In genomic region chr19:47239152-47239551, GRCh38 we compare ENCODE assay signal across 8 cellular contexts. TPM values are rescaled to one million over a fixed set of nuclear protein-coding genes. Genes with fewer than 3 reads are reported as not detected.
A peak's percentile ranks its signal among the peaks of the same experiment; 100 is the strongest.
DNase-seq lines count a peak whose midpoint lies in the region; ATAC-seq and TF ChIP-seq lines count a peak whose summit lies in the region.

No MANE protein-coding gene starts in this region.

- peak overlapping the region; percentile 78 for H2BK120ac ChIP-seq in mesenchymal stem cell (ENCODE audit: low read depth, low read length)

- H3K4ac ChIP-seq in mesenchymal stem cell (ENCODE audit: low read depth in 1 of 2, low read length in 2 of 2), result peak overlapping the region in 1 of 2 experiments; percentile 71

- no peak for ATAC-seq in left ventricle myocardium superior
- no peak for ATAC-seq in upper lobe of left lung (ENCODE audit: low FRiP score in 2 of 2)
- no peak for ATAC-seq in GM21526 (IDR thresholded peaks at IDR 0.05; ENCODE audit: low FRiP score, unreplicated experiment)

- H3K23ac ChIP-seq in mesenchymal stem cell (ENCODE audit: low read length in 2 of 2), result no peak overlapping the region

- intact Hi-C loops in left ventricle myocardium superior (cut with micrococcal nuclease), result no loop called here

- TF ChIP-seq CTCF in cardiac muscle cell (IDR thresholded peaks at IDR 0.05; ENCODE audit: low read depth, low read length), result no peak
- no peak for TF ChIP-seq CTCF in upper lobe of left lung (IDR thresholded peaks at IDR 0.05)

- no peak overlapping the region for H2BK12ac ChIP-seq in mesenchymal stem cell (ENCODE audit: low read length in 2 of 2)

- H3K4me1 ChIP-seq in cardiac muscle cell (ENCODE audit: low read depth) (no peaks in the 10 kb centered on the region), mesenchymal stem cell (ENCODE audit: control insufficient read depth, insufficient read depth, low read depth, low read length) (peaks cover 37% of the 10 kb centered on the region), upper lobe of left lung (peaks cover 31 to 42% (median 39%) of the 10 kb centered on the region in 4 donors)

- H3K36me3 ChIP-seq in cardiac muscle cell (no peaks in the 10 kb centered on the region), mesenchymal stem cell (ENCODE audit: control insufficient read depth in 1 of 2, insufficient read depth in 2 of 2, low read depth in 1 of 2, low read length in 2 of 2) (no peaks in the 10 kb centered on the region), upper lobe of left lung (no peaks in the 10 kb centered on the region)

- no peak for TF ChIP-seq EP300 in upper lobe of left lung (IDR thresholded peaks at IDR 0.05)

- no peak overlapping the region for H2AK5ac ChIP-seq in mesenchymal stem cell (ENCODE audit: low read length, severe bottlenecking)

- H3K27ac ChIP-seq in cardiac muscle cell (no peak overlapping the region), angular gyrus (ENCODE audit: low read depth, low read length) (peak overlapping the region; percentile 76), mesenchymal stem cell (ENCODE audit: low read length, poor library complexity, severe bottlenecking) (peak overlapping the region; percentile 78), upper lobe of left lung (no peak overlapping the region)

- H3K27me3 ChIP-seq in cardiac muscle cell, result peaks cover 42% of the 10 kb centered on the region
- peaks cover 0 to 11% of the 10 kb centered on the region in 2 experiments for H3K27me3 ChIP-seq in mesenchymal stem cell (ENCODE audit: control insufficient read depth in 1 of 2, insufficient read depth in 1 of 2, low read length in 2 of 2)
- H3K27me3 ChIP-seq in upper lobe of left lung, result peaks cover 0 to 11% (median 8%) of the 10 kb centered on the region in 4 donors

- no peaks in the 10 kb centered on the region for H3K9me3 ChIP-seq in cardiac muscle cell (ENCODE audit: low read depth)
- H3K9me3 ChIP-seq in mesenchymal stem cell (ENCODE audit: control insufficient read depth, low read length), result no peaks in the 10 kb centered on the region
- no peaks in the 10 kb centered on the region for H3K9me3 ChIP-seq in upper lobe of left lung

- H2AFZ ChIP-seq in mesenchymal stem cell (ENCODE audit: low read depth, low read length), result no peak overlapping the region

- H3K14ac ChIP-seq in mesenchymal stem cell (ENCODE audit: low read length in 2 of 2), result no peak overlapping the region

- 15% methylated on average over 16 of the region's 16 CpGs for WGBS in mesenchymal stem cell
- 9 to 17% methylated on average over 11 to 12 of the region's 16 CpGs for WGBS in upper lobe of left lung, 2 donors

- H2BK15ac ChIP-seq in mesenchymal stem cell (ENCODE audit: low read depth, poor library complexity, severe bottlenecking), result no peak overlapping the region

- peak overlapping the region; percentile 25 to 37 for H3K18ac ChIP-seq in mesenchymal stem cell (ENCODE audit: low read depth in 1 of 2, low read length in 2 of 2)

- peak overlapping the region; percentile 17 for H3K4me3 ChIP-seq in cardiac muscle cell
- peak overlapping the region in 1 of 2 experiments; percentile 50 for H3K4me3 ChIP-seq in mesenchymal stem cell (ENCODE audit: insufficient read depth in 1 of 2, low read depth in 1 of 2, low read length in 2 of 2)
- H3K4me3 ChIP-seq in upper lobe of left lung, result peak overlapping the region in 3 of 4 donors; percentile 32 to 38 (median 36)

- H2BK5ac ChIP-seq in mesenchymal stem cell (ENCODE audit: low read depth, low read length, poor library complexity, severe bottlenecking), result no peak overlapping the region

- DNase-seq in cardiac muscle cell (ENCODE audit: low read depth in 1 of 2, low spot score in 1 of 2) (no peak), left ventricle myocardium superior (no peak), mesenchymal stem cell (no peak), upper lobe of left lung (no peak), NCI-H146 treated with DMSO at 0.1 percent for 48 hours (lab: John Stamatoyannopoulos, UW; ENCODE audit: unreplicated experiment) (no peak), GDM1 (lab: John Stamatoyannopoulos, UW) (no peak)

- H4K91ac ChIP-seq in mesenchymal stem cell (ENCODE audit: low read length), result no peak overlapping the region

- no peaks in the 10 kb centered on the region for H3K79me1 ChIP-seq in mesenchymal stem cell (replicated peaks; ENCODE audit: low read length, poor library complexity, severe bottlenecking)

- peak overlapping the region; percentile 74 for H4K8ac ChIP-seq in mesenchymal stem cell (ENCODE audit: low read length)

- H3K9ac ChIP-seq in mesenchymal stem cell (ENCODE audit: low read length), result peak overlapping the region; percentile 31

- H3K4me2 ChIP-seq in mesenchymal stem cell (ENCODE audit: low read length, poor library complexity, severe bottlenecking), result peak overlapping the region; percentile 77

- no peak for TF ChIP-seq POLR2A in upper lobe of left lung (IDR thresholded peaks at IDR 0.05)

RNA-seq across cellular contexts. Expression of gene BBC3, which starts 8.2 kb away (rescaled TPM):
- total RNA-seq in cardiac muscle cell (19.1 and 21.5 TPM in 2 replicates), left ventricle myocardium superior (5.1 TPM), upper lobe of left lung (10 to 100 TPM in 4 of 6 donors, 1 to 10 TPM in 2; 7.4 to 29.3 (median 15.9) TPM)
- polyA plus RNA-seq in cardiac muscle cell, result 12.9 and 19.2 TPM in 2 replicates
- 7.2 TPM for polyA plus RNA-seq in mesenchymal stem cell (2013, experiment 1 of 2)
- 7.0 TPM for polyA plus RNA-seq in mesenchymal stem cell (2013, experiment 2 of 2)

RNA-seq across cellular contexts. Expression of gene CCDC9, which starts 17.2 kb away (rescaled TPM):
- total RNA-seq in cardiac muscle cell, result 13.8 and 22.5 TPM in 2 replicates
- 16.3 and 21.9 TPM in 2 replicates for polyA plus RNA-seq in cardiac muscle cell
- total RNA-seq in left ventricle myocardium superior, result 19.2 TPM
- polyA plus RNA-seq in mesenchymal stem cell (2013, experiment 1 of 2), result 16.8 TPM
- 18.0 TPM for polyA plus RNA-seq in mesenchymal stem cell (2013, experiment 2 of 2)
- total RNA-seq in upper lobe of left lung, result 10 to 100 TPM; 18.2 to 91.1 (median 35.0) TPM

RNA-seq across cellular contexts. Expression of gene INAFM1, which starts 35.5 kb away (rescaled TPM):
- total RNA-seq in cardiac muscle cell (1.5 and 4.8 TPM in 2 replicates), left ventricle myocardium superior (12.7 TPM), upper lobe of left lung (10 to 100 TPM in 4 of 6 donors, 1 to 10 TPM in 1, under 1 TPM in 1; 0.59 to 28.3 (median 22.4) TPM)
- 2.8 and 5.8 TPM in 2 replicates for polyA plus RNA-seq in cardiac muscle cell
- polyA plus RNA-seq in mesenchymal stem cell (2013, experiment 1 of 2), result 10.7 TPM
- polyA plus RNA-seq in mesenchymal stem cell (2013, experiment 2 of 2), result 11.4 TPM

Comparison
In these comparisons a context has a peak if more than half of its experiments do, and no peak if none do; other contexts are left out.
1. H3K27ac ChIP-seq: peak in angular gyrus (single experiment) and mesenchymal stem cell (single experiment); none in cardiac muscle cell (single experiment) and upper lobe of left lung (0 of 4).